8 cellular contexts compared by ENCODE assay signal in the genomic region with DNA sequence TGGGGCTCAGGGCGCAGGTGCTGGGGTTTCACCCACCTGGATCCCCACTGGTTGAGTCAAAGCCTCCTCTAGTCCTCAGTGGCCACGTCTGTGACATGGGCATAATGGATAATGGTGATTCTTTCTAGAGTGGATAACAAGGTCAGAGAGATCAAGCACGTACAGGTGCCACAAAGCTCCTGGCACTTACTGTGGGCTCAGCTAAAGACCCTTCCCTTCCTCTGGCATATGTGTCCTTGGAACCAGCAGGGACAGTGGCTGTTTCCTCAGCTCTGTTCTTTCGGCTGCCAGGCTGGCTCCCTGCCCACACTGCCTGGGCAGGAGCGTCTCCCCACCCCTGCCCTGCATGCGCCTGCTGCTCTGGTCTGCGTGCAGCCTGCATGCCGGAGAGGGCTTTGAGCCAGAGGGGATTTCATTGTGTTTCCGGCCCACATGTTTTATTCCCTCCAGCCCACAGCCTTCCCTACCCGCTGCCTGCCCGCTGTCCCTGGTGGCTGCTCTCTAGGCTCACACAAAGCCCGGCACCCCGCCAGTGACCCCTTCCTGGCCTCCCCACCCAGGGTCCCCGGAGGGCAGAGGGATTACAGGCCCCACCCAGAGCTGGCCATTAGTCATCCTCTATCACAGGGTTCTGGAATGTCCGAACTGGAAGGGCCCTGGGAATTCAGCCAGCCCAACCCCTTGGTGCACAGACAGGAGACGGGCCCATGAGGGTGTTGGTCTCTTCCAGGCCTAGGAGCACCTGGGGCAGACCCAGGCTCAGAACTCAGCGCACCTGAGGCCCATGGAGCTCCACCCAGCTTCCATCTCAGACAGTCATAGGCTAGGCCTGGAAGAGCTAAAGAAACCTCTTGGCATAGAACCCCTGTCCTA. TPM values are rescaled to one million over a fixed set of nuclear protein-coding genes. Genes with fewer than 3 reads are reported as not detected.
DNase-seq lines count a peak whose midpoint lies in the region; ATAC-seq and TF ChIP-seq lines count a peak whose summit lies in the region.

No MANE protein-coding gene starts in this region.

- no peak overlapping the region for H3K27ac Mint-ChIP-seq in activated naive CD4-positive, alpha-beta T cell treated with anti-CD3 and anti-CD28 coated beads for 36 hours
- H3K27ac Mint-ChIP-seq in activated T-helper 1 cell treated with anti-CD3 and anti-CD28 coated beads, Interleukin-12 subunit alpha, Interleukin-12 subunit beta, Interleukin-2, Interleukin-4 antibody, amounts not matched to agents 30 ng/mL and 10 ng/mL and 1 ng/mL, durations not matched to agents 14 hours and 24 hours and 36 hours = no peak overlapping the region

- H3K4me3 ChIP-seq in epithelial cell of proximal tubule (ENCODE audit: low read depth, low read length) = no peak overlapping the region

- peak; percentile 95 for DNase-seq in AG08395 (ENCODE audit: low spot score)
- peak; percentile 65 to 82 for DNase-seq in NCI-H446 (lab: John Stamatoyannopoulos, UW)
- peak; percentile 60 for DNase-seq in epithelial cell of proximal tubule (ENCODE audit: low read depth)
- peak; percentile 99 for DNase-seq in myocyte (ENCODE audit: low read depth)
- no peak for DNase-seq in activated naive CD4-positive, alpha-beta T cell treated with anti-CD3 and anti-CD28 coated beads for 36 hours
- no peak for DNase-seq in activated T-helper 1 cell treated with anti-CD3 and anti-CD28 coated beads, Interleukin-12 subunit alpha, Interleukin-12 subunit beta, Interleukin-2, Interleukin-4 antibody, amounts not matched to agents 30 ng/mL and 10 ng/mL and 1 ng/mL, durations not matched to agents 14 hours and 24 hours and 36 hours (ENCODE audit: low spot score)
- DNase-seq in stimulated activated naive CD8-positive, alpha-beta T cell treated with anti-CD3 and anti-CD28 coated beads, Interleukin-15, Interleukin-2, amounts not matched to agents 100 U/mL and 50 U/mL, for 24 hours = no peak

- H3K4me3 Mint-ChIP-seq in activated naive CD4-positive, alpha-beta T cell treated with anti-CD3 and anti-CD28 coated beads for 36 hours = no peak overlapping the region
- no peak overlapping the region for H3K4me3 Mint-ChIP-seq in activated T-helper 1 cell treated with anti-CD3 and anti-CD28 coated beads, Interleukin-12 subunit alpha, Interleukin-12 subunit beta, Interleukin-2, Interleukin-4 antibody, amounts not matched to agents 30 ng/mL and 10 ng/mL and 1 ng/mL, durations not matched to agents 14 hours and 24 hours and 36 hours

- H3K27me3 Mint-ChIP-seq in activated naive CD4-positive, alpha-beta T cell treated with anti-CD3 and anti-CD28 coated beads for 36 hours (ENCODE audit: low read depth) = no peaks in the 10 kb centered on the region
- H3K27me3 Mint-ChIP-seq in activated T-helper 1 cell treated with anti-CD3 and anti-CD28 coated beads, Interleukin-12 subunit alpha, Interleukin-12 subunit beta, Interleukin-2, Interleukin-4 antibody, amounts not matched to agents 30 ng/mL and 10 ng/mL and 1 ng/mL, durations not matched to agents 14 hours and 24 hours and 36 hours (ENCODE audit: insufficient read depth) = no peaks in the 10 kb centered on the region

- no peaks in the 10 kb centered on the region for H3K36me3 Mint-ChIP-seq in activated naive CD4-positive, alpha-beta T cell treated with anti-CD3 and anti-CD28 coated beads for 36 hours (ENCODE audit: low read depth)
- peaks cover 8% of the 10 kb centered on the region for H3K36me3 Mint-ChIP-seq in activated T-helper 1 cell treated with anti-CD3 and anti-CD28 coated beads, Interleukin-12 subunit alpha, Interleukin-12 subunit beta, Interleukin-2, Interleukin-4 antibody, amounts not matched to agents 30 ng/mL and 10 ng/mL and 1 ng/mL, durations not matched to agents 14 hours and 24 hours and 36 hours (ENCODE audit: low read depth)

- CTCF ChIA-PET in activated naive CD4-positive, alpha-beta T cell treated with anti-CD3 and anti-CD28 coated beads for 36 hours (lab: Charles Lee) = no interaction called here

- no peaks in the 10 kb centered on the region for H3K9me3 Mint-ChIP-seq in activated naive CD4-positive, alpha-beta T cell treated with anti-CD3 and anti-CD28 coated beads for 36 hours
- no peaks in the 10 kb centered on the region for H3K9me3 Mint-ChIP-seq in activated T-helper 1 cell treated with anti-CD3 and anti-CD28 coated beads, Interleukin-12 subunit alpha, Interleukin-12 subunit beta, Interleukin-2, Interleukin-4 antibody, amounts not matched to agents 30 ng/mL and 10 ng/mL and 1 ng/mL, durations not matched to agents 14 hours and 24 hours and 36 hours

- peak; percentile 13 for TF ChIP-seq CTCF in epithelial cell of proximal tubule (conservative IDR thresholded peaks at IDR 0.05; ENCODE audit: low read depth, low read length)

- no peak for ATAC-seq in stimulated activated naive CD8-positive, alpha-beta T cell treated with anti-CD3 and anti-CD28 coated beads, Interleukin-15, Interleukin-2, amounts not matched to agents 100 U/mL and 50 U/mL, for 24 hours
- ATAC-seq in GM19035 (IDR thresholded peaks at IDR 0.05; ENCODE audit: unreplicated experiment) = no peak

- H3K4me1 Mint-ChIP-seq in activated naive CD4-positive, alpha-beta T cell treated with anti-CD3 and anti-CD28 coated beads for 36 hours (ENCODE audit: low read depth) = no peaks in the 10 kb centered on the region
- H3K4me1 Mint-ChIP-seq in activated T-helper 1 cell treated with anti-CD3 and anti-CD28 coated beads, Interleukin-12 subunit alpha, Interleukin-12 subunit beta, Interleukin-2, Interleukin-4 antibody, amounts not matched to agents 30 ng/mL and 10 ng/mL and 1 ng/mL, durations not matched to agents 14 hours and 24 hours and 36 hours (ENCODE audit: low read depth) = peaks cover 6% of the 10 kb centered on the region

- intact Hi-C loops in activated naive CD4-positive, alpha-beta T cell treated with anti-CD3 and anti-CD28 coated beads for 36 hours (cut with micrococcal nuclease) = no loop called here
- intact Hi-C loops in activated T-helper 1 cell treated with anti-CD3 and anti-CD28 coated beads, Interleukin-12 subunit alpha, Interleukin-12 subunit beta, Interleukin-2, Interleukin-4 antibody, amounts not matched to agents 30 ng/mL and 10 ng/mL and 1 ng/mL, durations not matched to agents 14 hours and 24 hours and 36 hours (cut with micrococcal nuclease) = no loop called here

RNA-seq across cellular contexts. Expression of a gene that starts 55.3 kb away (rescaled TPM):
- total RNA-seq in epithelial cell of proximal tubule = 29.1 and 36.0 TPM in 2 replicates
- total RNA-seq in myocyte = 55.5 and 65.0 TPM in 2 replicates
- polyA plus RNA-seq in myocyte (2012) = 18.0 TPM
- 10 to 100 TPM; 26.9 to 27.2 TPM for total RNA-seq in activated naive CD4-positive, alpha-beta T cell treated with anti-CD3 and anti-CD28 coated beads for 36 hours
- 28.5 and 28.9 TPM in 2 replicates for total RNA-seq in activated T-helper 1 cell treated with anti-CD3 and anti-CD28 coated beads, Interleukin-12 subunit alpha, Interleukin-12 subunit beta, Interleukin-2, Interleukin-4 antibody, amounts not matched to agents 30 ng/mL and 10 ng/mL and 1 ng/mL, durations not matched to agents 14 hours and 24 hours and 36 hours

RNA-seq across cellular contexts. Expression of a gene that starts 55.6 kb away (rescaled TPM):
- 75.1 and 82.2 TPM in 2 replicates for total RNA-seq in epithelial cell of proximal tubule
- total RNA-seq in myocyte = 26.6 and 33.0 TPM in 2 replicates
- 69.5 TPM for polyA plus RNA-seq in myocyte (2012)
- total RNA-seq in activated naive CD4-positive, alpha-beta T cell treated with anti-CD3 and anti-CD28 coated beads for 36 hours = 10 to 100 TPM; 17.5 to 18.8 TPM
- total RNA-seq in activated T-helper 1 cell treated with anti-CD3 and anti-CD28 coated beads, Interleukin-12 subunit alpha, Interleukin-12 subunit beta, Interleukin-2, Interleukin-4 antibody, amounts not matched to agents 30 ng/mL and 10 ng/mL and 1 ng/mL, durations not matched to agents 14 hours and 24 hours and 36 hours = 32.7 and 32.9 TPM in 2 replicates

Comparison
In these comparisons a context has a peak if more than half of its experiments do, and no peak if none do; other contexts are left out.
1. DNase-seq: peak in AG08395 (single experiment), NCI-H446 (2 of 2), epithelial cell of proximal tubule (single experiment) and myocyte (single experiment); none in activated naive CD4-positive, alpha-beta T cell treated with anti-CD3 and anti-CD28 coated beads for 36 hours (single experiment), activated T-helper 1 cell treated with anti-CD3 and anti-CD28 coated beads, Interleukin-12 subunit alpha, Interleukin-12 subunit beta, Interleukin-2, Interleukin-4 antibody, amounts not matched to agents 30 ng/mL and 10 ng/mL and 1 ng/mL, durations not matched to agents 14 hours and 24 hours and 36 hours (single experiment) and stimulated activated naive CD8-positive, alpha-beta T cell treated with anti-CD3 and anti-CD28 coated beads, Interleukin-15, Interleukin-2, amounts not matched to agents 100 U/mL and 50 U/mL, for 24 hours (single experiment).